Comparison of ENCODE assay signal across 10 cellular contexts in the genomic region with DNA sequence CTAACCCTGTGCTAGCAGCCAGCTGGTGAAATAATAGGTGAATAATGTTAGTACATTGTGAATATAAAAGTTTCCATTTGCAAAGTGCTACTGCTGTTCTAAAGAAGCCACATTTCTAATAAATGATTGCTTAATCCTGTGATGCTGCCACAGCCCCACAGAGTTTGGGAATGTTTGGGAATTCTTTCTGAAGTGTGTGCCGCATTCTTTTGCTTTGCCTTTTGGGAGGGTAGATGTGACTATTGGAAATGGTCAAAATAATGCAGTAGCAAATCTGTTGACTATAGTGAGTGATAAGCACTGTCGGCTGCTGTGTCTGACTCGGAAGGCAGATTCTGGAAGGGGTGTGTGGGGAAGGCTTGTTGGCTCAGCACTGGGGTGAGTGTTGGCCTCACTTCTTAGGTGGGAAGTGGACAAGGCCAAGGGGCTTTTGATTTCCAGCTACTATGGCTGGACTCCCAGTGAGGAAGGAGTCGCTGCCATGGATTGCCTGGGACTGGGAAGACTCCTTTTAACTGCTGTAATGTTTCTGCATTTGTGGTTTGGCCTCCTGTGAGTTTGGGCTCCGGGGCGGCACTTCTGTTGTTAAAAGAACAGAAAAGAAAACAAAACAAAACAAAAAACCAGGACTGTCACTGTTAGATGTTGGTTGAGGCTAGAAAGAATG. TPM values are rescaled to one million over a fixed set of nuclear protein-coding genes. Genes with fewer than 3 reads are reported as not detected.
DNase-seq lines count a peak whose midpoint lies in the region; ATAC-seq and TF ChIP-seq lines count a peak whose summit lies in the region.
"Had no signal": no experiment of that assay in that cellular context is flagged by ENCODE, and none has a peak within 500 bp of the region (broad histone marks: within the 10 kb centered on the region; RNA-seq: fewer than 3 reads in every experiment).

No MANE protein-coding gene starts in this region.

- TF ChIP-seq POLR2A in gastrocnemius medialis (IDR thresholded peaks at IDR 0.05), result no peak

- no peak for ATAC-seq in gastrocnemius medialis

- peak; percentile 19 for DNase-seq in Daoy (ENCODE audit: low read depth)
- peak; percentile 76 for DNase-seq in astrocyte of the cerebellum (ENCODE audit: low read depth)
- no peak for DNase-seq in left ventricle myocardium inferior
- no peak for DNase-seq in gastrocnemius medialis
- DNase-seq in HuH-7 (ENCODE audit: low spot score), result no peak
- DNase-seq in effector CD8-positive, alpha-beta T cell (lab: John Stamatoyannopoulos, UW), result no peak
- DNase-seq in GM13976 (ENCODE audit: low spot score), result no peak
- no peak for DNase-seq in MV-4-11 (lab: John Stamatoyannopoulos, UW)
- DNase-seq: H9, NCI-H1930 had no signal

- in situ Hi-C loops in astrocyte of the cerebellum (cut with HindIII; ENCODE audit: low sequenced_read_pairs) (loop anchor here (5.0 kb wide), 1 partner anchor 63 kb away; no protein-coding TSS in a partner anchor), gastrocnemius medialis (cut with MboI; ENCODE audit: low sequenced_read_pairs in 4 of 4) (no loop called here), GM13976 (cut with MboI; ENCODE audit: low sequenced_read_pairs, unreplicated experiment) (no loop called here)

- TF ChIP-seq CTCF in astrocyte of the cerebellum (IDR thresholded peaks at IDR 0.05; ENCODE audit: low read depth, low read length, missing control alignments), result no peak
- TF ChIP-seq CTCF in left ventricle myocardium inferior (IDR thresholded peaks at IDR 0.05; ENCODE audit: borderline replicate concordance), result no peak
- TF ChIP-seq CTCF in gastrocnemius medialis (IDR thresholded peaks at IDR 0.05 in 4 of 5, conservative IDR thresholded peaks at IDR 0.05 in 1 of 5), result no peak
- TF ChIP-seq CTCF in GM13976 (IDR thresholded peaks at IDR 0.05; ENCODE audit: borderline replicate concordance, control extremely low read depth, extremely low read depth, insufficient read depth, missing control alignments), result no peak

- H3K27me3 ChIP-seq in left ventricle myocardium inferior (ENCODE audit: low read depth), result no peaks in the 10 kb centered on the region
- H3K27me3 ChIP-seq in gastrocnemius medialis, result no peaks in the 10 kb centered on the region

- peaks cover 59% of the 10 kb centered on the region for H3K36me3 ChIP-seq in left ventricle myocardium inferior
- H3K36me3 ChIP-seq in gastrocnemius medialis, result peaks cover 0 to 50% of the 10 kb centered on the region in 2 donors

- H3K9me3 ChIP-seq in left ventricle myocardium inferior (replicated peaks) (no peaks in the 10 kb centered on the region), gastrocnemius medialis (no peaks in the 10 kb centered on the region)

- H3K4me3 ChIP-seq in astrocyte of the cerebellum (ENCODE audit: low read depth, low read length) (no peak overlapping the region), left ventricle myocardium inferior (peak overlapping the region; percentile 30), gastrocnemius medialis (peak overlapping the region in 3 of 4 donors; percentile 48 to 54 (median 50))

- intact Hi-C loops in left ventricle myocardium inferior (cut with micrococcal nuclease), result loop anchor here (10.0 kb wide), 1 partner anchor 95 kb away; no protein-coding TSS in a partner anchor
- intact Hi-C loops in gastrocnemius medialis (cut with DNase I; ENCODE audit: low total_unique reads), result loop anchor here (2.0 kb wide), 1 partner anchor 43 kb away; no protein-coding TSS in a partner anchor

- H3K27ac ChIP-seq in left ventricle myocardium inferior (replicated peaks) (peak overlapping the region; percentile 90), gastrocnemius medialis (peak overlapping the region; percentile 94 to 99 (median 96))

- peaks cover 100% of the 10 kb centered on the region for H3K4me1 ChIP-seq in left ventricle myocardium inferior
- peaks cover 100% of the 10 kb centered on the region in 2 donors for H3K4me1 ChIP-seq in gastrocnemius medialis

RNA-seq across cellular contexts. Expression of gene ZBTB16, which starts 20.0 kb away (rescaled TPM):
- not detected in 2 replicates for total RNA-seq in Daoy (2014; rRNA removed; shearing (Covaris generic))
- total RNA-seq in left ventricle myocardium inferior (64.5 TPM), gastrocnemius medialis (100 to 1,000 TPM; 156 to 250 (median 196) TPM)
- total RNA-seq: H9 had no signal

Comparison
In these comparisons a context has a peak if more than half of its experiments do, and no peak if none do; other contexts are left out.
1. DNase-seq: peak in Daoy (single experiment) and astrocyte of the cerebellum (single experiment); none in left ventricle myocardium inferior (single experiment), gastrocnemius medialis (0 of 2), HuH-7 (single experiment), effector CD8-positive, alpha-beta T cell (single experiment), GM13976 (single experiment) and MV-4-11 (single experiment).
2. RNA of gene ZBTB16, which starts 20.0 kb away (total RNA-seq): 156 to 250 TPM in gastrocnemius medialis and 64.5 TPM in left ventricle myocardium inferior (single experiment); not detected in Daoy; every median in the first group is over 10 times any median in the second.